In genomic region chr22:17867160-17867785, GRCh38 we compare ENCODE assay signal across 12 cellular contexts.
DNase-seq lines count a peak whose midpoint lies in the region; ATAC-seq and TF ChIP-seq lines count a peak whose summit lies in the region.
"Had no signal": no experiment of that assay in that cellular context is flagged by ENCODE, and none has a peak within 500 bp of the region (broad histone marks: within the 10 kb centered on the region; RNA-seq: fewer than 3 reads in every experiment).

No MANE protein-coding gene starts in this region.

- no peak overlapping the region for H3K14ac ChIP-seq in trophoblast cell (ENCODE audit: low read length)

- intact Hi-C loops in esophagus muscularis mucosa (cut with DNase I) = no loop called here
- intact Hi-C loops in activated CD8-positive, alpha-beta T cell treated with anti-CD3 and anti-CD28 coated beads for 36 hours (cut with micrococcal nuclease) = no loop called here

- no peak for TF ChIP-seq POLR2A in esophagus muscularis mucosa (IDR thresholded peaks at IDR 0.05; ENCODE audit: low read depth)

- H3K27ac ChIP-seq in CD4-positive, CD25-positive, alpha-beta regulatory T cell (ENCODE audit: insufficient read depth, low read length, poor library complexity, severe bottlenecking) = no peak overlapping the region
- peak overlapping the region; percentile 28 to 71 (median 54) for H3K27ac ChIP-seq in esophagus muscularis mucosa (replicated peaks in 1 of 4)
- H3K27ac ChIP-seq in trophoblast cell (ENCODE audit: low read depth, low read length) = no peak overlapping the region

- H3K4me3 Mint-ChIP-seq in CD4-positive, CD25-positive, alpha-beta regulatory T cell = no peak overlapping the region
- no peak overlapping the region for H3K4me3 Mint-ChIP-seq in activated CD8-positive, alpha-beta T cell treated with anti-CD3 and anti-CD28 coated beads for 36 hours
- H3K4me3 Mint-ChIP-seq: activated B cell treated with CpG ODN at 0.5 μM for 24 hours had no signal

- no peaks in the 10 kb centered on the region for H3K9me3 ChIP-seq in CD4-positive, CD25-positive, alpha-beta regulatory T cell (ENCODE audit: control insufficient read depth in 2 of 2, low read length in 2 of 2)
- H3K9me3 ChIP-seq in esophagus muscularis mucosa (no peaks in the 10 kb centered on the region), trophoblast cell (ENCODE audit: insufficient read depth, low read depth, low read length) (peaks cover 4% of the 10 kb centered on the region)

- no peak overlapping the region for H3K23ac ChIP-seq in trophoblast cell (ENCODE audit: low read length)

- H4K12ac ChIP-seq in trophoblast cell (ENCODE audit: low read depth, low read length) = no peak overlapping the region

- H3K36me3 Mint-ChIP-seq in CD4-positive, CD25-positive, alpha-beta regulatory T cell = peaks cover 37% of the 10 kb centered on the region
- H3K36me3 Mint-ChIP-seq in activated CD8-positive, alpha-beta T cell treated with anti-CD3 and anti-CD28 coated beads for 36 hours (ENCODE audit: low read depth) = peaks cover 5% of the 10 kb centered on the region

- peaks cover 51% of the 10 kb centered on the region for H3K36me3 ChIP-seq in CD4-positive, CD25-positive, alpha-beta regulatory T cell (ENCODE audit: control insufficient read depth, insufficient read depth, low read length)
- H3K36me3 ChIP-seq in esophagus muscularis mucosa (peaks cover 31 to 80% (median 74%) of the 10 kb centered on the region in 4 donors), trophoblast cell (ENCODE audit: control insufficient read depth in 1 of 2, insufficient read depth in 2 of 2, low read length in 2 of 2) (peaks cover 42 to 59% of the 10 kb centered on the region in 2 experiments)

- no peak for TF ChIP-seq CTCF in esophagus muscularis mucosa (IDR thresholded peaks at IDR 0.05)
- no peak for TF ChIP-seq CTCF in activated CD8-positive, alpha-beta T cell treated with anti-CD3 and anti-CD28 coated beads for 36 hours (IDR thresholded peaks at IDR 0.05)

- no peak overlapping the region for H4K8ac ChIP-seq in trophoblast cell (ENCODE audit: low read depth, low read length)

- no peak overlapping the region for H3K4ac ChIP-seq in trophoblast cell (ENCODE audit: low read depth, low read length)

- H3K79me1 ChIP-seq in trophoblast cell (ENCODE audit: low read length) = peaks cover 6% of the 10 kb centered on the region

- no peak overlapping the region for H4K91ac ChIP-seq in trophoblast cell (ENCODE audit: low read depth, low read length)

- peaks cover 0 to 2% (median 0%) of the 10 kb centered on the region in 7 donors for H3K9me3 Mint-ChIP-seq in CD4-positive, CD25-positive, alpha-beta regulatory T cell
- H3K9me3 Mint-ChIP-seq in activated CD8-positive, alpha-beta T cell treated with anti-CD3 and anti-CD28 coated beads for 36 hours = no peaks in the 10 kb centered on the region
- H3K9me3 Mint-ChIP-seq: activated B cell treated with CpG ODN at 0.5 μM for 24 hours; activated T-helper 2 cell treated with anti-CD3 and anti-CD28 coated beads, Interferon-gamma antibody, Interleukin-2, Interleukin-4, amounts not matched to agents 10 μg/mL and 5 μg/mL and 100 μg/mL, durations not matched to agents 14 hours and 24 hours and 36 hours had no signal

- H3K79me2 ChIP-seq in trophoblast cell (ENCODE audit: control insufficient read depth, insufficient read depth, low read length, poor library complexity) = no peaks in the 10 kb centered on the region

- H3K18ac ChIP-seq in trophoblast cell (ENCODE audit: low read length) = peak overlapping the region; percentile 25

- no peaks in the 10 kb centered on the region for H3K27me3 ChIP-seq in CD4-positive, CD25-positive, alpha-beta regulatory T cell (ENCODE audit: control insufficient read depth, insufficient read depth, low read length)
- no peaks in the 10 kb centered on the region for H3K27me3 ChIP-seq in esophagus muscularis mucosa
- no peaks in the 10 kb centered on the region for H3K27me3 ChIP-seq in trophoblast cell (ENCODE audit: insufficient read depth, low read length)

- 42% methylated on average over 9 of the region's 9 CpGs for WGBS in esophagus muscularis mucosa
- WGBS in trophoblast cell (ENCODE audit: extremely low coverage, insufficient coverage, insufficient read length) = no CpG with 5 or more reads among the region's 9 CpGs

- H2BK12ac ChIP-seq in trophoblast cell (ENCODE audit: low read length) = no peak overlapping the region

- POLR2A ChIA-PET in activated CD8-positive, alpha-beta T cell treated with anti-CD3 and anti-CD28 coated beads for 36 hours (lab: Charles Lee) = no interaction called here

- peaks cover 0 to 8% (median 2%) of the 10 kb centered on the region in 4 donors for H3K4me1 Mint-ChIP-seq in CD4-positive, CD25-positive, alpha-beta regulatory T cell
- peaks cover 3% of the 10 kb centered on the region for H3K4me1 Mint-ChIP-seq in activated CD8-positive, alpha-beta T cell treated with anti-CD3 and anti-CD28 coated beads for 36 hours (ENCODE audit: low read depth)
- H3K4me1 Mint-ChIP-seq: activated B cell treated with CpG ODN at 0.5 μM for 24 hours had no signal

- H3K9ac ChIP-seq in trophoblast cell (ENCODE audit: low read length) = no peak overlapping the region

- CTCF ChIA-PET in activated CD8-positive, alpha-beta T cell treated with anti-CD3 and anti-CD28 coated beads for 36 hours (lab: Charles Lee) = no interaction called here

- H2BK5ac ChIP-seq in trophoblast cell (ENCODE audit: low read depth, low read length, poor library complexity) = no peak overlapping the region

- no peak overlapping the region for H3K4me3 ChIP-seq in CD4-positive, CD25-positive, alpha-beta regulatory T cell (ENCODE audit: low read depth, low read length)
- H3K4me3 ChIP-seq in esophagus muscularis mucosa (no peak overlapping the region), trophoblast cell (ENCODE audit: low read depth, low read length) (no peak overlapping the region)

- no peak for DNase-seq in CD4-positive, CD25-positive, alpha-beta regulatory T cell
- peak; percentile 68 for DNase-seq in NCI-H2029 (lab: John Stamatoyannopoulos, UW)
- DNase-seq in esophagus muscularis mucosa (ENCODE audit: extremely low spot score) = no peak
- no peak for DNase-seq in trophoblast cell
- DNase-seq in activated CD4-positive, alpha-beta T cell treated with anti-CD3 and anti-CD28 coated beads for 1 hour = no peak
- DNase-seq in GM19240 (ENCODE audit: insufficient read length, low spot score) = no peak
- DNase-seq in activated CD8-positive, alpha-beta T cell treated with anti-CD3 and anti-CD28 coated beads for 36 hours = no peak
- DNase-seq: activated B cell treated with CpG ODN at 0.5 μM for 24 hours, cerebellar nuclear complex, NCI-H1930 had no signal

- H2AK5ac ChIP-seq in trophoblast cell (ENCODE audit: low read length) = no peak overlapping the region

- H3K27me3 Mint-ChIP-seq in CD4-positive, CD25-positive, alpha-beta regulatory T cell = no peaks in the 10 kb centered on the region
- no peaks in the 10 kb centered on the region for H3K27me3 Mint-ChIP-seq in activated CD8-positive, alpha-beta T cell treated with anti-CD3 and anti-CD28 coated beads for 36 hours
- H3K27me3 Mint-ChIP-seq: activated B cell treated with CpG ODN at 0.5 μM for 24 hours had no signal

- no peak for TF ChIP-seq EP300 in esophagus muscularis mucosa (IDR thresholded peaks at IDR 0.05)

- peak overlapping the region in 2 of 3 donors; percentile 36 to 48 for H3K27ac Mint-ChIP-seq in CD4-positive, CD25-positive, alpha-beta regulatory T cell
- H3K27ac Mint-ChIP-seq in activated CD8-positive, alpha-beta T cell treated with anti-CD3 and anti-CD28 coated beads for 36 hours = no peak overlapping the region
- H3K27ac Mint-ChIP-seq: activated B cell treated with CpG ODN at 0.5 μM for 24 hours; activated T-helper 2 cell treated with anti-CD3 and anti-CD28 coated beads, Interferon-gamma antibody, Interleukin-2, Interleukin-4, amounts not matched to agents 10 μg/mL and 5 μg/mL and 100 μg/mL, durations not matched to agents 14 hours and 24 hours and 36 hours had no signal

- no peak overlapping the region for H2BK120ac ChIP-seq in trophoblast cell (ENCODE audit: insufficient read depth, low read length, poor library complexity)

- no peak overlapping the region for H3K4me2 ChIP-seq in trophoblast cell (ENCODE audit: low read length)

- no peak overlapping the region for H2AFZ ChIP-seq in trophoblast cell (ENCODE audit: insufficient read depth, low read length, poor library complexity)

- no peaks in the 10 kb centered on the region for H3K4me1 ChIP-seq in CD4-positive, CD25-positive, alpha-beta regulatory T cell (ENCODE audit: control insufficient read depth, insufficient read depth, low read length, poor library complexity, severe bottlenecking)
- H3K4me1 ChIP-seq in esophagus muscularis mucosa = peaks cover 19 to 46% (median 38%) of the 10 kb centered on the region in 4 donors
- H3K4me1 ChIP-seq in trophoblast cell (ENCODE audit: control insufficient read depth in 1 of 2, insufficient read depth in 2 of 2, low read length in 2 of 2) = peaks cover 5 to 13% of the 10 kb centered on the region in 2 experiments

- ATAC-seq in CD4-positive, CD25-positive, alpha-beta regulatory T cell (ENCODE audit: low read depth in 2 of 2) = no peak
- no peak for ATAC-seq in HG02642 (IDR thresholded peaks at IDR 0.05; ENCODE audit: poor library complexity, unreplicated experiment)
- ATAC-seq in activated CD8-positive, alpha-beta T cell treated with anti-CD3 and anti-CD28 coated beads for 36 hours = no peak

Comparison
In these comparisons a context has a peak if more than half of its experiments do, and no peak if none do; other contexts are left out.
1. H3K27ac ChIP-seq: peak in esophagus muscularis mucosa (4 of 4); none in CD4-positive, CD25-positive, alpha-beta regulatory T cell (single experiment) and trophoblast cell (single experiment).